11 cellular contexts compared by ENCODE assay signal in genomic region chr10:5945561-5946418, GRCh38. TPM values are rescaled to one million over a fixed set of nuclear protein-coding genes. Genes with fewer than 3 reads are reported as not detected.
DNase-seq lines count a peak whose midpoint lies in the region; ATAC-seq and TF ChIP-seq lines count a peak whose summit lies in the region.
"Had no signal": no experiment of that assay in that cellular context is flagged by ENCODE, and none has a peak within 500 bp of the region (broad histone marks: within the 10 kb centered on the region; RNA-seq: fewer than 3 reads in every experiment).

No MANE protein-coding gene starts in this region.

- peak overlapping the region; percentile 26 to 45 (median 39) for H3K4me3 ChIP-seq in upper lobe of left lung

- ATAC-seq in memory B cell (ENCODE audit: low read depth), result no peak
- peak; percentile 23 to 54 for ATAC-seq in upper lobe of left lung (ENCODE audit: low FRiP score in 2 of 2)
- no peak for ATAC-seq in GM21717 (IDR thresholded peaks at IDR 0.05; ENCODE audit: unreplicated experiment)
- no peak for ATAC-seq in GM21367 (IDR thresholded peaks at IDR 0.05; ENCODE audit: unreplicated experiment)
- ATAC-seq: CD8-positive, alpha-beta T cell had no signal

- peak overlapping the region; percentile 82 to 93 (median 86) for H3K27ac ChIP-seq in upper lobe of left lung
- H3K27ac ChIP-seq: KMS-11 had no signal

- WGBS in upper lobe of left lung, 2 donors, result 24 to 32% methylated on average over 20 to 21 of the region's 21 CpGs

- intact Hi-C loops in activated CD4-positive, alpha-beta T cell treated with anti-CD3 and anti-CD28 coated beads, Interleukin-2, amount 10 ng/mL, durations not matched to agents 24 days and 14 days (cut with micrococcal nuclease), result no loop called here

- no peak for DNase-seq in activated CD4-positive, alpha-beta T cell treated with anti-CD3 and anti-CD28 coated beads, Interleukin-2, amount 10 ng/mL, durations not matched to agents 24 days and 14 days
- DNase-seq in activated CD4-positive, alpha-beta T cell treated with anti-CD3 and anti-CD28 coated beads for 4 hours, result no peak
- DNase-seq in dedifferentiated amniotic fluid mesenchymal stem cell (ENCODE audit: extremely low spot score), result peak; percentile 94
- no peak for DNase-seq in memory B cell (ENCODE audit: low spot score in 2 of 2)
- peak; percentile 57 to 79 for DNase-seq in upper lobe of left lung
- DNase-seq in NCI-H128 (lab: John Stamatoyannopoulos, UW; ENCODE audit: unreplicated experiment), result no peak
- DNase-seq: CD8-positive, alpha-beta T cell had no signal

- peaks cover 12% of the 10 kb centered on the region for H3K4me1 Mint-ChIP-seq in activated CD4-positive, alpha-beta T cell treated with anti-CD3 and anti-CD28 coated beads, Interleukin-2, amount 10 ng/mL, durations not matched to agents 24 days and 14 days
- peaks cover 9% of the 10 kb centered on the region for H3K4me1 Mint-ChIP-seq in memory B cell

- no peaks in the 10 kb centered on the region for H3K27me3 ChIP-seq in upper lobe of left lung

- H3K4me1 ChIP-seq in upper lobe of left lung, result peaks cover 66 to 83% (median 77%) of the 10 kb centered on the region in 4 donors

- H3K9me3 Mint-ChIP-seq in activated CD4-positive, alpha-beta T cell treated with anti-CD3 and anti-CD28 coated beads, Interleukin-2, amount 10 ng/mL, durations not matched to agents 24 days and 14 days, result no peaks in the 10 kb centered on the region
- H3K9me3 Mint-ChIP-seq in memory B cell, result no peaks in the 10 kb centered on the region
- H3K9me3 Mint-ChIP-seq: CD8-positive, alpha-beta T cell had no signal

- H3K27me3 Mint-ChIP-seq in activated CD4-positive, alpha-beta T cell treated with anti-CD3 and anti-CD28 coated beads, Interleukin-2, amount 10 ng/mL, durations not matched to agents 24 days and 14 days, result no peaks in the 10 kb centered on the region
- H3K27me3 Mint-ChIP-seq in memory B cell, result no peaks in the 10 kb centered on the region

- H3K9me3 ChIP-seq in upper lobe of left lung, result no peaks in the 10 kb centered on the region

- no peaks in the 10 kb centered on the region for H3K36me3 Mint-ChIP-seq in activated CD4-positive, alpha-beta T cell treated with anti-CD3 and anti-CD28 coated beads, Interleukin-2, amount 10 ng/mL, durations not matched to agents 24 days and 14 days (ENCODE audit: low read depth)
- H3K36me3 Mint-ChIP-seq in memory B cell, result no peaks in the 10 kb centered on the region
- H3K36me3 Mint-ChIP-seq: CD8-positive, alpha-beta T cell had no signal

- TF ChIP-seq CTCF in upper lobe of left lung (IDR thresholded peaks at IDR 0.05), result no peak

- TF ChIP-seq POLR2A in upper lobe of left lung (IDR thresholded peaks at IDR 0.05), result peak in 1 of 4 donors; percentile 47

- peak overlapping the region; percentile 58 for H3K4me3 Mint-ChIP-seq in activated CD4-positive, alpha-beta T cell treated with anti-CD3 and anti-CD28 coated beads, Interleukin-2, amount 10 ng/mL, durations not matched to agents 24 days and 14 days
- peak overlapping the region; percentile 66 for H3K4me3 Mint-ChIP-seq in memory B cell
- H3K4me3 Mint-ChIP-seq: CD8-positive, alpha-beta T cell had no signal

- TF ChIP-seq EP300 in upper lobe of left lung (IDR thresholded peaks at IDR 0.05), result peak in 2 of 4 donors; percentile 66 to 69

- peak overlapping the region; percentile 57 for H3K27ac Mint-ChIP-seq in activated CD4-positive, alpha-beta T cell treated with anti-CD3 and anti-CD28 coated beads, Interleukin-2, amount 10 ng/mL, durations not matched to agents 24 days and 14 days
- H3K27ac Mint-ChIP-seq in memory B cell, result no peak overlapping the region
- H3K27ac Mint-ChIP-seq: CD8-positive, alpha-beta T cell had no signal

- H3K36me3 ChIP-seq in upper lobe of left lung, result no peaks in the 10 kb centered on the region

RNA-seq across cellular contexts. Expression of gene IL15RA, which starts 31.6 kb away (rescaled TPM):
- 24.4 and 25.5 TPM in 2 replicates for total RNA-seq in activated CD4-positive, alpha-beta T cell treated with anti-CD3 and anti-CD28 coated beads, Interleukin-2, amount 10 ng/mL, durations not matched to agents 24 days and 14 days
- 10 to 100 TPM; 28.0 to 72.6 (median 35.1) TPM for total RNA-seq in upper lobe of left lung
- total RNA-seq: frontal cortex had no signal

RNA-seq across cellular contexts. Expression of gene FBH1, which starts 55.7 kb away (rescaled TPM):
- total RNA-seq in activated CD4-positive, alpha-beta T cell treated with anti-CD3 and anti-CD28 coated beads, Interleukin-2, amount 10 ng/mL, durations not matched to agents 24 days and 14 days, result 58.4 and 62.9 TPM in 2 replicates
- 100 to 1,000 TPM in 2 of 6 donors, 10 to 100 TPM in 4; 62.4 to 186 (median 77.4) TPM for total RNA-seq in upper lobe of left lung

RNA-seq across cellular contexts. Expression of gene ANKRD16, which starts 56.1 kb away (rescaled TPM):
- total RNA-seq in activated CD4-positive, alpha-beta T cell treated with anti-CD3 and anti-CD28 coated beads, Interleukin-2, amount 10 ng/mL, durations not matched to agents 24 days and 14 days, result 10.8 and 12.2 TPM in 2 replicates
- 10 to 100 TPM in 2 of 6 donors, 1 to 10 TPM in 4; 4.3 to 27.2 (median 7.5) TPM for total RNA-seq in upper lobe of left lung

Comparison
In these comparisons a context has a peak if more than half of its experiments do, and no peak if none do; other contexts are left out.
1. DNase-seq: peak in dedifferentiated amniotic fluid mesenchymal stem cell (single experiment) and upper lobe of left lung (2 of 2); none in activated CD4-positive, alpha-beta T cell treated with anti-CD3 and anti-CD28 coated beads, Interleukin-2, amount 10 ng/mL, durations not matched to agents 24 days and 14 days (single experiment), activated CD4-positive, alpha-beta T cell treated with anti-CD3 and anti-CD28 coated beads for 4 hours (0 of 2), memory B cell (0 of 2) and NCI-H128 (single experiment).
2. ATAC-seq: peak in upper lobe of left lung (2 of 2); none in memory B cell (single experiment), GM21717 (single experiment) and GM21367 (single experiment).